1 cellular context compared by ENCODE assay signal in genomic region chr11:46674463-46675287, GRCh38.
TF ChIP-seq lines count a peak whose summit lies in the region.

No MANE protein-coding gene starts in this region.

TF ChIP-seq in SK-N-SH, 30 proteins besides CTCF, POLR2A, EP300 and RAD21 (continued from another document):
- TF ChIP-seq FOSL2 (IDR thresholded peaks at IDR 0.05; ENCODE audit: borderline replicate concordance, low read depth) (no peak), CHD2 (IDR thresholded peaks at IDR 0.05; ENCODE audit: low read length, partially characterized antibody) (no peak), IRF3 (IDR thresholded peaks at IDR 0.05; ENCODE audit: low read depth, low read length) (no peak), MEF2A (IDR thresholded peaks at IDR 0.05; ENCODE audit: borderline replicate concordance, low read depth) (no peak), PBX3 (IDR thresholded peaks at IDR 0.05) (no peak), NFIC (IDR thresholded peaks at IDR 0.05; ENCODE audit: borderline replicate concordance) (no peak), MXI1 (IDR thresholded peaks at IDR 0.05; ENCODE audit: low read depth, low read length) (no peak)
TF ChIP-seq in SK-N-SH: peak in this region for 0.
